Comparison of ENCODE assay signal across 17 cellular contexts in the genomic region with DNA sequence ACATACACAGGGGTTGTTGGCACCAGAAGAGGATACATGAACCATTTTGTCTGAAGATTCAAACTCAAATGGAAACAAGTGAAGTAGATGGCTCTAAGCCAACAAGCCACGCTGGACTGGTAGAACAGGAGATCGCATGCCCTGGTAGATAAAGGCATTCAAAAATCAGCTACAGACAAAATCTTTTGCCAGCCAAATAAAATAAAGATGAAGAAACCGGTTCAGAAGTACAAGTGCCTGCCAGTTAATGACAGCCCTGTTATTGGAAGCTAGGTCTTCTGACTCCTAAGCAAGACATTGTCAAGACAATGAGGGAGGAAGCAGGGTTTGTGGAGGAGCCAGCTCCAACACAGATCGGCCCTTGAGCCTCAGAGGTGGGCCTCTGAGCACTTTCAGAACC.
"Had no signal": no experiment of that assay in that cellular context is flagged by ENCODE, and none has a peak within 500 bp of the region (broad histone marks: within the 10 kb centered on the region; RNA-seq: fewer than 3 reads in every experiment).

No MANE protein-coding gene starts in this region.

- H3K27ac Mint-ChIP-seq: memory B cell; T-helper 2 cell treated with Interferon-gamma antibody and Interleukin-4, amounts not matched to agents 5 μg/mL and 100 μg/mL, for 36 hours had no signal

- ATAC-seq: activated CD4-positive, CD25-positive, alpha-beta regulatory T cell treated with anti-CD3 and anti-CD28 coated beads, Interleukin-2, amount 50 U/mL, for 24 hours; left ventricle myocardium superior; psoas muscle had no signal

- H3K9me3 ChIP-seq: psoas muscle, stomach, thoracic aorta had no signal

- H3K4me3 ChIP-seq: psoas muscle, stomach, thoracic aorta had no signal

- DNase-seq: activated CD4-positive, alpha-beta T cell treated with anti-CD3 and anti-CD28 coated beads, Interleukin-2, amount 50 U/mL, for 1 hour; activated CD8-positive, alpha-beta memory T cell treated with anti-CD3 and anti-CD28 coated beads for 24 hours; activated naive CD4-positive, alpha-beta T cell; anterior cingulate cortex; cortex of kidney; effector CD8-positive, alpha-beta T cell; hippocampal formation; left ventricle myocardium superior; psoas muscle; stimulated activated CD4-positive, alpha-beta T cell treated with anti-CD3 and anti-CD28 coated beads, Interleukin-2, amount 100 ng/mL, for 24 hours; stomach had no signal

- H3K27me3 Mint-ChIP-seq: memory B cell had no signal

- H3K4me1 ChIP-seq: psoas muscle, stomach had no signal

- H3K27ac ChIP-seq: epithelial cell of prostate, psoas muscle, stomach, thoracic aorta had no signal

- H3K27me3 ChIP-seq: brain microvascular endothelial cell, stomach had no signal

- H3K4me3 Mint-ChIP-seq: memory B cell; T-helper 2 cell treated with Interferon-gamma antibody and Interleukin-4, amounts not matched to agents 5 μg/mL and 100 μg/mL, for 36 hours had no signal

- H3K36me3 Mint-ChIP-seq: memory B cell had no signal

- H3K9me3 Mint-ChIP-seq: memory B cell; T-helper 2 cell treated with Interferon-gamma antibody and Interleukin-4, amounts not matched to agents 5 μg/mL and 100 μg/mL, for 36 hours had no signal

- H3K36me3 ChIP-seq: brain microvascular endothelial cell, stomach, thoracic aorta had no signal
